ENCODE assay signal across 9 cellular contexts in genomic region chr18:79402977-79403722, GRCh38. TPM values are rescaled to one million over a fixed set of nuclear protein-coding genes. Genes with fewer than 3 reads are reported as not detected.
DNase-seq lines count a peak whose midpoint lies in the region; ATAC-seq and FAIRE-seq lines count a peak whose summit lies in the region.
"Had no signal": no experiment of that assay in that cellular context is flagged by ENCODE, and none has a peak within 500 bp of the region (broad histone marks: within the 10 kb centered on the region; RNA-seq: fewer than 3 reads in every experiment).

No MANE protein-coding gene starts in this region.

- no peaks in the 10 kb centered on the region for H3K36me3 ChIP-seq in stomach smooth muscle (ENCODE audit: control insufficient read depth in 2 of 2, insufficient read depth in 2 of 2, low read length in 2 of 2)
- no peaks in the 10 kb centered on the region for H3K36me3 ChIP-seq in small intestine (ENCODE audit: control insufficient read depth in 2 of 2, insufficient read depth in 2 of 2, low read length in 2 of 2)

- H3K4me3 Mint-ChIP-seq in activated CD4-positive, alpha-beta T cell treated with anti-CD3 and anti-CD28 coated beads, Interleukin-2, amount 10 ng/mL, durations not matched to agents 24 days and 14 days: peak overlapping the region; percentile 83
- peak overlapping the region; percentile 5 to 65 (median 48) for H3K4me3 Mint-ChIP-seq in immature natural killer cell

- H3K27ac ChIP-seq in stomach smooth muscle (ENCODE audit: low read length) (peak overlapping the region; percentile 31), small intestine (ENCODE audit: low read depth in 1 of 2, low read length in 1 of 2) (peak overlapping the region in 1 of 2 donors; percentile 55)

- H3K27me3 ChIP-seq in stomach smooth muscle (ENCODE audit: control insufficient read depth in 1 of 2, insufficient read depth in 2 of 2, low read length in 2 of 2): no peaks in the 10 kb centered on the region
- no peaks in the 10 kb centered on the region for H3K27me3 ChIP-seq in small intestine (ENCODE audit: control insufficient read depth in 2 of 2, insufficient read depth in 2 of 2, low read length in 2 of 2)

- no peaks in the 10 kb centered on the region for H3K27me3 Mint-ChIP-seq in activated CD4-positive, alpha-beta T cell treated with anti-CD3 and anti-CD28 coated beads, Interleukin-2, amount 10 ng/mL, durations not matched to agents 24 days and 14 days
- peaks cover 5 to 18% (median 14%) of the 10 kb centered on the region in 3 donors for H3K27me3 Mint-ChIP-seq in immature natural killer cell (ENCODE audit: low read depth in 3 of 3)

- intact Hi-C loops in activated CD4-positive, alpha-beta T cell treated with anti-CD3 and anti-CD28 coated beads, Interleukin-2, amount 10 ng/mL, durations not matched to agents 24 days and 14 days (cut with micrococcal nuclease): no loop called here

- peaks cover 58% of the 10 kb centered on the region for H3K36me3 Mint-ChIP-seq in activated CD4-positive, alpha-beta T cell treated with anti-CD3 and anti-CD28 coated beads, Interleukin-2, amount 10 ng/mL, durations not matched to agents 24 days and 14 days (ENCODE audit: low read depth)
- H3K36me3 Mint-ChIP-seq in immature natural killer cell: peaks cover 0 to 3% (median 0%) of the 10 kb centered on the region in 3 donors

- H3K9me3 Mint-ChIP-seq in activated CD4-positive, alpha-beta T cell treated with anti-CD3 and anti-CD28 coated beads, Interleukin-2, amount 10 ng/mL, durations not matched to agents 24 days and 14 days: peaks cover 5% of the 10 kb centered on the region
- H3K9me3 Mint-ChIP-seq in immature natural killer cell: no peaks in the 10 kb centered on the region

- 27 to 43% (median 30%) methylated on average over 26 to 27 of the region's 27 CpGs for WGBS in small intestine, 3 donors

- no peak for ATAC-seq in GM21515 (IDR thresholded peaks at IDR 0.05; ENCODE audit: unreplicated experiment)

- H3K4me3 ChIP-seq in stomach smooth muscle (ENCODE audit: low read length in 2 of 2): peak overlapping the region in 1 of 2 donors; percentile 58
- H3K4me3 ChIP-seq in small intestine (ENCODE audit: low read depth in 1 of 2, low read length in 2 of 2): no peak overlapping the region

- FAIRE-seq in small intestine (lab: Jason Lieb, UNC): no peak

- peak overlapping the region; percentile 29 to 30 for H3K9ac ChIP-seq in stomach smooth muscle (ENCODE audit: low read length in 2 of 2)

- DNase-seq in activated CD4-positive, alpha-beta T cell treated with anti-CD3 and anti-CD28 coated beads, Interleukin-2, amount 10 ng/mL, durations not matched to agents 24 days and 14 days: peak; percentile 82
- DNase-seq in activated CD4-positive, alpha-beta T cell treated with anti-CD3 and anti-CD28 coated beads for 1 hour: no peak
- DNase-seq in amygdala (lab: John Stamatoyannopoulos, UW): peak in 46 of 56 donors; percentile 23 to 80 (median 52)
- DNase-seq in immature natural killer cell: no peak
- DNase-seq in small intestine: no peak
- DNase-seq in D341Med (ENCODE audit: low spot score): no peak
- DNase-seq: DND-41 had no signal

- H3K27ac Mint-ChIP-seq in activated CD4-positive, alpha-beta T cell treated with anti-CD3 and anti-CD28 coated beads, Interleukin-2, amount 10 ng/mL, durations not matched to agents 24 days and 14 days: peak overlapping the region; percentile 96
- peak overlapping the region; percentile 60 to 98 (median 96) for H3K27ac Mint-ChIP-seq in immature natural killer cell

- peaks cover 56% of the 10 kb centered on the region for H3K4me1 Mint-ChIP-seq in activated CD4-positive, alpha-beta T cell treated with anti-CD3 and anti-CD28 coated beads, Interleukin-2, amount 10 ng/mL, durations not matched to agents 24 days and 14 days
- peaks cover 55 to 59% of the 10 kb centered on the region in 2 donors for H3K4me1 Mint-ChIP-seq in immature natural killer cell

- H3K4me1 ChIP-seq in stomach smooth muscle (ENCODE audit: control insufficient read depth, insufficient read depth, low read length): peaks cover 54% of the 10 kb centered on the region
- H3K4me1 ChIP-seq in small intestine (ENCODE audit: control insufficient read depth in 2 of 2, insufficient read depth in 1 of 2, low read depth in 1 of 2, low read length in 1 of 2): no peaks in the 10 kb centered on the region

- H3K9me3 ChIP-seq in stomach smooth muscle (ENCODE audit: control insufficient read depth in 2 of 2, low read length in 2 of 2) (no peaks in the 10 kb centered on the region), small intestine (ENCODE audit: control insufficient read depth, low read depth) (no peaks in the 10 kb centered on the region)

RNA-seq across cellular contexts. Expression of gene NFATC1, which starts 7.4 kb away (rescaled TPM):
- 105 and 107 TPM in 2 replicates for total RNA-seq in activated CD4-positive, alpha-beta T cell treated with anti-CD3 and anti-CD28 coated beads, Interleukin-2, amount 10 ng/mL, durations not matched to agents 24 days and 14 days
- polyA plus RNA-seq in immature natural killer cell (10 to 100 TPM in 1 of 3 donors, 1 to 10 TPM in 2; 3.1 to 17.6 (median 8.9) TPM), small intestine (1 to 10 TPM in 2 of 3 donors, under 1 TPM in 1; 0.67 to 5.9 (median 2.2) TPM)

Comparison
In these comparisons a context has a peak if more than half of its experiments do, and no peak if none do; other contexts are left out.
1. DNase-seq: peak in activated CD4-positive, alpha-beta T cell treated with anti-CD3 and anti-CD28 coated beads, Interleukin-2, amount 10 ng/mL, durations not matched to agents 24 days and 14 days (single experiment) and amygdala (46 of 56); none in activated CD4-positive, alpha-beta T cell treated with anti-CD3 and anti-CD28 coated beads for 1 hour (single experiment), immature natural killer cell (0 of 3), small intestine (single experiment) and D341Med (single experiment).